8 cellular contexts compared by ENCODE assay signal in genomic region chr22:41091139-41092022, GRCh38. TPM values are rescaled to one million over a fixed set of nuclear protein-coding genes. Genes with fewer than 3 reads are reported as not detected.
DNase-seq lines count a peak whose midpoint lies in the region; ATAC-seq and TF ChIP-seq lines count a peak whose summit lies in the region.

No MANE protein-coding gene starts in this region.

- POLR2A ChIA-PET in activated CD4-positive, alpha-beta memory T cell treated with anti-CD3 and anti-CD28 coated beads for 36 hours (lab: Charles Lee) = interaction anchor here (0.6 to 5.4 kb wide), 9 partner anchors 15 to 234 kb away, joined by 3 to 47 read pairs (median 3); partner anchors contain the start of genes RBX1 and XPNPEP3

- WGBS in liver = under 1% methylated on average over 66 of the region's 66 CpGs

- H3K4me3 ChIP-seq in liver (ENCODE audit: low read depth in 1 of 3, low read length in 3 of 3) = peak overlapping the region; percentile 90 to 98 (median 95)

- H3K36me3 Mint-ChIP-seq in activated CD4-positive, alpha-beta memory T cell treated with anti-CD3 and anti-CD28 coated beads for 36 hours = peaks cover 19% of the 10 kb centered on the region

- peak overlapping the region; percentile 88 to 90 for H3K9ac ChIP-seq in liver (ENCODE audit: low read depth in 1 of 2, low read length in 2 of 2)

- no peaks in the 10 kb centered on the region for H3K27me3 Mint-ChIP-seq in activated CD4-positive, alpha-beta memory T cell treated with anti-CD3 and anti-CD28 coated beads for 36 hours

- H3K36me3 ChIP-seq in liver (ENCODE audit: control insufficient read depth in 4 of 4, insufficient read depth in 3 of 4, low read depth in 1 of 4, low read length in 3 of 4) = no peaks in the 10 kb centered on the region

- no peak for TF ChIP-seq CTCF in liver (IDR thresholded peaks at IDR 0.05; ENCODE audit: low read depth, low read length, missing input control)

- DNase-seq in CD1c-positive myeloid dendritic cell (ENCODE audit: extremely low spot score) (peak; percentile 100), NCI-H82 (lab: John Stamatoyannopoulos, UW) (peak; percentile 99), dermis microvascular lymphatic vessel endothelial cell (ENCODE audit: low read depth in 2 of 2) (peak; percentile 96 to 99)
- peak; percentile 100 for DNase-seq in activated CD4-positive, alpha-beta memory T cell treated with anti-CD3 and anti-CD28 coated beads for 36 hours
- DNase-seq in stimulated activated CD4-positive, alpha-beta T cell treated with anti-CD3 and anti-CD28 coated beads, Interleukin-4, amount 100 ng/mL, for 1 hour = peak; percentile 99

- TF ChIP-seq RAD21 in liver (IDR thresholded peaks at IDR 0.05) = peak; percentile 25 to 43

- H3K27me3 ChIP-seq in liver (ENCODE audit: control insufficient read depth in 4 of 4, insufficient read depth in 4 of 4, low read length in 3 of 4) = no peaks in the 10 kb centered on the region

- H3K9me3 ChIP-seq in liver (ENCODE audit: control insufficient read depth in 4 of 4, low read length in 3 of 4) = no peaks in the 10 kb centered on the region

- peak overlapping the region; percentile 99 to 100 for H3K27ac ChIP-seq in liver (ENCODE audit: low read depth in 1 of 2, low read length in 2 of 2)

- ATAC-seq in GM19438 (IDR thresholded peaks at IDR 0.05; ENCODE audit: low read depth, unreplicated experiment) = peak; percentile 68
- ATAC-seq in HG03571 (IDR thresholded peaks at IDR 0.05; ENCODE audit: unreplicated experiment) = peak; percentile 54

- no peaks in the 10 kb centered on the region for H3K9me3 Mint-ChIP-seq in activated CD4-positive, alpha-beta memory T cell treated with anti-CD3 and anti-CD28 coated beads for 36 hours

- peak overlapping the region; percentile 98 for H3K27ac Mint-ChIP-seq in activated CD4-positive, alpha-beta memory T cell treated with anti-CD3 and anti-CD28 coated beads for 36 hours

- CTCF ChIA-PET in activated CD4-positive, alpha-beta memory T cell treated with anti-CD3 and anti-CD28 coated beads for 36 hours (lab: Charles Lee) = interaction anchor here (0.6 to 1.4 kb wide), 5 partner anchors 18 to 169 kb away, joined by 3 to 15 read pairs (median 3); partner anchors contain the start of gene RBX1

- H3K4me1 ChIP-seq in liver (ENCODE audit: control insufficient read depth in 4 of 4, insufficient read depth in 4 of 4, low read length in 3 of 4) = peaks cover 4 to 38% (median 26%) of the 10 kb centered on the region in 4 donors

- peaks cover 25% of the 10 kb centered on the region for H3K4me1 Mint-ChIP-seq in activated CD4-positive, alpha-beta memory T cell treated with anti-CD3 and anti-CD28 coated beads for 36 hours (ENCODE audit: low read depth)

- H3K4me3 Mint-ChIP-seq in activated CD4-positive, alpha-beta memory T cell treated with anti-CD3 and anti-CD28 coated beads for 36 hours = peak overlapping the region; percentile 93

- intact Hi-C loops in activated CD4-positive, alpha-beta memory T cell treated with anti-CD3 and anti-CD28 coated beads for 36 hours (cut with micrococcal nuclease) = loop anchor here (1.0 to 10.0 kb wide), 9 partner anchors 69 to 557 kb away; partner anchors contain the start of genes RBX1, SLC25A17 and TOB2

TF ChIP-seq in liver, 16 proteins besides CTCF, POLR2A, EP300 and RAD21:
- TF ChIP-seq HNF4G (IDR thresholded peaks at IDR 0.05) (peak; percentile 26), JUND (IDR thresholded peaks at IDR 0.05) (peak in 1 of 2 donors; percentile 43), ATF3 (IDR thresholded peaks at IDR 0.05) (no peak), EGR1 (IDR thresholded peaks at IDR 0.05; ENCODE audit: low read depth in 2 of 2) (peak in 1 of 2 donors; percentile 90), REST (IDR thresholded peaks at IDR 0.05) (peak; percentile 75), HNF4A (conservative IDR thresholded peaks at IDR 0.05) (no peak), TAF1 (conservative IDR thresholded peaks at IDR 0.05) (peak; percentile 84), GABPA (IDR thresholded peaks at IDR 0.05 in 1 of 2, conservative IDR thresholded peaks at IDR 0.05 in 1 of 2) (peak; percentile 65 to 89), ZBTB33 (IDR thresholded peaks at IDR 0.05) (peak; percentile 44), MAX (IDR thresholded peaks at IDR 0.05) (peak; percentile 37), SP1 (IDR thresholded peaks at IDR 0.05) (peak; percentile 88), NR2F2 (IDR thresholded peaks at IDR 0.05) (peak; percentile 30), RXRA (IDR thresholded peaks at IDR 0.05) (peak; percentile 5 to 46), FOXA1 (IDR thresholded peaks at IDR 0.05) (peak; percentile 28), YY1 (IDR thresholded peaks at IDR 0.05) (peak; percentile 99), FOXA2 (IDR thresholded peaks at IDR 0.05) (no peak)
TF ChIP-seq in liver: peak in this region for 13.

RNA-seq across cellular contexts. Expression of gene EP300, which starts 1.0 kb away (rescaled TPM):
- 10 to 100 TPM; 35.6 to 39.9 TPM for total RNA-seq in activated CD4-positive, alpha-beta memory T cell treated with anti-CD3 and anti-CD28 coated beads for 36 hours
- total RNA-seq in dermis microvascular lymphatic vessel endothelial cell = 21.2 and 49.6 TPM in 2 replicates
- 10 to 100 TPM; 52.6 to 95.5 TPM for total RNA-seq in liver
- polyA plus RNA-seq in liver = 10 to 100 TPM in 1 of 2 donors, 1 to 10 TPM in 1; 6.9 to 11.1 TPM

Comparison
In these comparisons a context has a peak if more than half of its experiments do, and no peak if none do; other contexts are left out.
1. Peak in every context shown above with its lines: DNase-seq, ATAC-seq, H3K4me3 ChIP-seq and H3K27ac ChIP-seq.